ENCODE assay signal across 23 cellular contexts in genomic region chr6:166003569-166003968, GRCh38.
"Had no signal": no experiment of that assay in that cellular context is flagged by ENCODE, and none has a peak within 500 bp of the region (broad histone marks: within the 10 kb centered on the region; RNA-seq: fewer than 3 reads in every experiment).

No MANE protein-coding gene starts in this region.

- FAIRE-seq: islet of Langerhans, TTC549, urothelium cell line had no signal

- H3K9me3 Mint-ChIP-seq: activated CD4-positive, alpha-beta memory T cell treated with anti-CD3 and anti-CD28 coated beads, Interleukin-2, amount 10 ng/mL, durations not matched to agents 7 days and 5 days; activated naive CD4-positive, alpha-beta T cell treated with anti-CD3 and anti-CD28 coated beads, Interleukin-2, amount 10 ng/mL, durations not matched to agents 7 days and 5 days; activated naive CD8-positive, alpha-beta T cell treated with anti-CD3 and anti-CD28 coated beads, Interleukin-2, amount 50 U/mL, for 24 hours; activated T-cell treated with anti-CD3 and anti-CD28 coated beads, Interleukin-2, amount 50 U/mL, for 4 hours; effector memory CD8-positive, alpha-beta T cell had no signal

- H3K27me3 ChIP-seq: ascending aorta had no signal

- H3K36me3 ChIP-seq: ascending aorta, cardiac muscle cell, esophagus squamous epithelium, lower lobe of right lung, tibial artery had no signal

- H3K4me3 ChIP-seq: ascending aorta, cardiac muscle cell, esophagus squamous epithelium, lower lobe of right lung, tibial artery had no signal

- H3K27ac Mint-ChIP-seq: activated CD4-positive, alpha-beta memory T cell treated with anti-CD3 and anti-CD28 coated beads, Interleukin-2, amount 10 ng/mL, durations not matched to agents 7 days and 5 days; activated naive CD4-positive, alpha-beta T cell treated with anti-CD3 and anti-CD28 coated beads, Interleukin-2, amount 10 ng/mL, durations not matched to agents 7 days and 5 days; activated naive CD8-positive, alpha-beta T cell treated with anti-CD3 and anti-CD28 coated beads, Interleukin-2, amount 50 U/mL, for 24 hours; effector memory CD8-positive, alpha-beta T cell; progenitor cell of endocrine pancreas had no signal

- ATAC-seq: activated naive CD8-positive, alpha-beta T cell treated with anti-CD3 and anti-CD28 coated beads, Interleukin-2, amount 50 U/mL, for 24 hours; activated T-cell treated with anti-CD3 and anti-CD28 coated beads, Interleukin-2, amount 50 U/mL, for 4 hours; effector memory CD8-positive, alpha-beta T cell; left colon; lower lobe of right lung had no signal

- DNase-seq: activated CD4-positive, alpha-beta memory T cell treated with anti-CD3 and anti-CD28 coated beads, Interleukin-2, amount 10 ng/mL, durations not matched to agents 7 days and 5 days; activated CD4-positive, alpha-beta T cell treated with anti-CD3 and anti-CD28 coated beads for 4 hours; activated effector memory CD4-positive, alpha-beta T cell treated with Interleukin-2 at 50 U/mL for 16 hours; activated naive CD4-positive, alpha-beta T cell treated with anti-CD3 and anti-CD28 coated beads, Interleukin-2, amount 10 ng/mL, durations not matched to agents 7 days and 5 days; activated naive CD8-positive, alpha-beta T cell treated with anti-CD3 and anti-CD28 coated beads, Interleukin-2, amount 50 U/mL, for 24 hours; activated T-cell treated with anti-CD3 and anti-CD28 coated beads, Interleukin-2, amount 50 U/mL, for 4 hours; dermis blood vessel endothelial cell; effector memory CD8-positive, alpha-beta T cell; esophagus squamous epithelium; left colon; lower lobe of right lung; midbrain; stimulated activated CD4-positive, alpha-beta T cell treated with anti-CD3 and anti-CD28 coated beads, Interleukin-12 subunit alpha, Interleukin-12 subunit beta, amount 100 ng/mL, for 4 hours; stimulated activated CD4-positive, alpha-beta T cell treated with anti-CD3 and anti-CD28 coated beads, Interleukin-1b, Interleukin-23, amount 100 ng/mL, for 48 hours; stimulated activated naive CD4-positive, alpha-beta T cell treated with Interleukin-2 at 50 U/mL for 16 hours; substantia nigra; tibial artery had no signal

- H3K4me1 Mint-ChIP-seq: activated CD4-positive, alpha-beta memory T cell treated with anti-CD3 and anti-CD28 coated beads, Interleukin-2, amount 10 ng/mL, durations not matched to agents 7 days and 5 days; activated naive CD4-positive, alpha-beta T cell treated with anti-CD3 and anti-CD28 coated beads, Interleukin-2, amount 10 ng/mL, durations not matched to agents 7 days and 5 days had no signal

- H3K4me3 Mint-ChIP-seq: activated CD4-positive, alpha-beta memory T cell treated with anti-CD3 and anti-CD28 coated beads, Interleukin-2, amount 10 ng/mL, durations not matched to agents 7 days and 5 days; activated naive CD4-positive, alpha-beta T cell treated with anti-CD3 and anti-CD28 coated beads, Interleukin-2, amount 10 ng/mL, durations not matched to agents 7 days and 5 days; activated naive CD8-positive, alpha-beta T cell treated with anti-CD3 and anti-CD28 coated beads, Interleukin-2, amount 50 U/mL, for 24 hours; activated T-cell treated with anti-CD3 and anti-CD28 coated beads, Interleukin-2, amount 50 U/mL, for 4 hours; effector memory CD8-positive, alpha-beta T cell had no signal
